In the genomic region with DNA sequence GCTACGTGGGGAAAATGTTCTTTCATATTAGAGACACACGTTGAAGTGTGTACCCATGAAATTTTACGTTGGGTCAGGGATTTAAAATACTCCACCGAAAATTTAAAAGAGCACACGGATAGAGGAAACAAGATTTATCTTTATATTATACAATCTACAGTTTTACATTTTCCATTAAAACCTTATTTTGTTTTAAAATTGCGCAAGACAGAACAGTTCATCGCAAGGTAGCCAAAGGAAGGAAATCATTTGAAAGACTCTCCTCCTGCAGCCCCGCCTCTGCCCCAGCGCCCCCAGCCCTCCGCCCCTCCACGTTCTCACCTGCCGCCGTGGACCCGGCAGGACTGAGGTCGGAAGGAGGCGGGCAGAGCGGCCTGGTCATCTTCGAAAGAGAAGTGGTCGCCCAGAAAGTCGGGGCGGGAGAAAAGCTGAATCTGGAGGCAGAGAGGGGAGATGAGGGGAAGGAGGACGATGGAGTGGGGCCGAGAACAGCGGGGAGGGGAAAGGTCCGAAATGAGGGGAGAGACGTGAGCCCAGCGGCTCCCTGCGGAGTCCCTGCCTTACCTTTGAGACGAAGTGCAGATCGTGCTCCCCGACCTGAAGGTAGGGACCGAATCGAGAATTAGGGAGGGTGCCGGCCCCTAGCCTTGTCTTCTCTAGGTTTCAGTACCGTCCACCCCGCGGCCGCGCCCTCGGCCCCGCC, we compare ENCODE assay signal across 1 cellular context.
TF ChIP-seq lines count a peak whose summit lies in the region.

No MANE protein-coding gene starts in this region.

TF ChIP-seq in K562, 482 proteins besides CTCF, POLR2A, EP300 and RAD21 (continued from another document):
- TF ChIP-seq, protein P1, sequence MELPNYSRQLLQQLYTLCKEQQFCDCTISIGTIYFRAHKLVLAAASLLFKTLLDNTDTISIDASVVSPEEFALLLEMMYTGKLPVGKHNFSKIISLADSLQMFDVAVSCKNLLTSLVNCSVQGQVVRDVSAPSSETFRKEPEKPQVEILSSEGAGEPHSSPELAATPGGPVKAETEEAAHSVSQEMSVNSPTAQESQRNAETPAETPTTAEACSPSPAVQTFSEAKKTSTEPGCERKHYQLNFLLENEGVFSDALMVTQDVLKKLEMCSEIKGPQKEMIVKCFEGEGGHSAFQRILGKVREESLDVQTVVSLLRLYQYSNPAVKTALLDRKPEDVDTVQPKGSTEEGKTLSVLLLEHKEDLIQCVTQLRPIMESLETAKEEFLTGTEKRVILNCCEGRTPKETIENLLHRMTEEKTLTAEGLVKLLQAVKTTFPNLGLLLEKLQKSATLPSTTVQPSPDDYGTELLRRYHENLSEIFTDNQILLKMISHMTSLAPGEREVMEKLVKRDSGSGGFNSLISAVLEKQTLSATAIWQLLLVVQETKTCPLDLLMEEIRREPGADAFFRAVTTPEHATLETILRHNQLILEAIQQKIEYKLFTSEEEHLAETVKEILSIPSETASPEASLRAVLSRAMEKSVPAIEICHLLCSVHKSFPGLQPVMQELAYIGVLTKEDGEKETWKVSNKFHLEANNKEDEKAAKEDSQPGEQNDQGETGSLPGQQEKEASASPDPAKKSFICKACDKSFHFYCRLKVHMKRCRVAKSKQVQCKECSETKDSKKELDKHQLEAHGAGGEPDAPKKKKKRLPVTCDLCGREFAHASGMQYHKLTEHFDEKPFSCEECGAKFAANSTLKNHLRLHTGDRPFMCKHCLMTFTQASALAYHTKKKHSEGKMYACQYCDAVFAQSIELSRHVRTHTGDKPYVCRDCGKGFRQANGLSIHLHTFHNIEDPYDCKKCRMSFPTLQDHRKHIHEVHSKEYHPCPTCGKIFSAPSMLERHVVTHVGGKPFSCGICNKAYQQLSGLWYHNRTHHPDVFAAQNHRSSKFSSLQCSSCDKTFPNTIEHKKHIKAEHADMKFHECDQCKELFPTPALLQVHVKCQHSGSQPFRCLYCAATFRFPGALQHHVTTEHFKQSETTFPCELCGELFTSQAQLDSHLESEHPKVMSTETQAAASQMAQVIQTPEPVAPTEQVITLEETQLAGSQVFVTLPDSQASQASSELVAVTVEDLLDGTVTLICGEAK (IDR thresholded peaks at IDR 0.05): 0 out of 2 replicates have a peak, but pooled peaks have one; percentile 15
- TF ChIP-seq, protein P1 (CRISPR knock-in tag; IDR thresholded peaks at IDR 0.05): no peak
- TF ChIP-seq ZNF583 (CRISPR knock-in tag; IDR thresholded peaks at IDR 0.05) (no peak), ZNF586 (CRISPR knock-in tag; conservative IDR thresholded peaks at IDR 0.05) (no peak), NR2F6 (CRISPR knock-in tag; IDR thresholded peaks at IDR 0.05) (no peak), SNIP1 (IDR thresholded peaks at IDR 0.05; ENCODE audit: low read depth) (no peak), NFRKB (IDR thresholded peaks at IDR 0.05; ENCODE audit: low read depth) (peak; percentile 25; the same call in 1 of the 2 replicates), CHD1 (IDR thresholded peaks at IDR 0.05; ENCODE audit: low read length) (no peak), ZKSCAN1 (IDR thresholded peaks at IDR 0.05; ENCODE audit: low read depth, low read length) (no peak), ZBTB26 (CRISPR knock-in tag; IDR thresholded peaks at IDR 0.05) (peak; percentile 67; the same call in 1 of the 2 replicates), HIVEP1 (CRISPR knock-in tag; IDR thresholded peaks at IDR 0.05) (no peak), SFPQ (IDR thresholded peaks at IDR 0.05; ENCODE audit: low read depth, low read length) (no peak), PURB (CRISPR knock-in tag; IDR thresholded peaks at IDR 0.05; ENCODE audit: low read depth) (no peak), FOXJ2 (tag; IDR thresholded peaks at IDR 0.05) (no peak), MAFF (IDR thresholded peaks at IDR 0.05; ENCODE audit: low read length) (no peak), POLR2B (IDR thresholded peaks at IDR 0.05; ENCODE audit: low read depth, partially characterized antibody) (peak; percentile 21), ZBTB2 (IDR thresholded peaks at IDR 0.05) (0 out of 2 replicates have a peak, but pooled peaks have one; percentile 22), NFE2 (IDR thresholded peaks at IDR 0.05; ENCODE audit: low read depth) (no peak), MYBL2 (IDR thresholded peaks at IDR 0.05; ENCODE audit: low read depth) (no peak), MYBL2 (CRISPR knock-in tag; IDR thresholded peaks at IDR 0.05; ENCODE audit: borderline replicate concordance) (no peak), REST (CRISPR knock-in tag; IDR thresholded peaks at IDR 0.05; ENCODE audit: low read depth) (no peak), MCM7 (IDR thresholded peaks at IDR 0.05) (no peak), ID3 (CRISPR knock-in tag; IDR thresholded peaks at IDR 0.05) (no peak), ID3 (tag; IDR thresholded peaks at IDR 0.05) (no peak), DDX20 (tag; IDR thresholded peaks at IDR 0.05; ENCODE audit: low read depth) (no peak), RBM25 (IDR thresholded peaks at IDR 0.05; ENCODE audit: low read depth, low read length, severe bottlenecking) (no peak), ZNF347 (CRISPR knock-in tag; IDR thresholded peaks at IDR 0.05; ENCODE audit: low read depth) (no peak), IFI16 (CRISPR knock-in tag; IDR thresholded peaks at IDR 0.05) (no peak)
- TF ChIP-seq, protein P2, sequence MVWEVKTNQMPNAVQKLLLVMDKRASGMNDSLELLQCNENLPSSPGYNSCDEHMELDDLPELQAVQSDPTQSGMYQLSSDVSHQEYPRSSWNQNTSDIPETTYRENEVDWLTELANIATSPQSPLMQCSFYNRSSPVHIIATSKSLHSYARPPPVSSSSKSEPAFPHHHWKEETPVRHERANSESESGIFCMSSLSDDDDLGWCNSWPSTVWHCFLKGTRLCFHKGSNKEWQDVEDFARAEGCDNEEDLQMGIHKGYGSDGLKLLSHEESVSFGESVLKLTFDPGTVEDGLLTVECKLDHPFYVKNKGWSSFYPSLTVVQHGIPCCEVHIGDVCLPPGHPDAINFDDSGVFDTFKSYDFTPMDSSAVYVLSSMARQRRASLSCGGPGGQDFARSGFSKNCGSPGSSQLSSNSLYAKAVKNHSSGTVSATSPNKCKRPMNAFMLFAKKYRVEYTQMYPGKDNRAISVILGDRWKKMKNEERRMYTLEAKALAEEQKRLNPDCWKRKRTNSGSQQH (CRISPR knock-in tag; IDR thresholded peaks at IDR 0.05): peak; percentile 84; the same call in 1 of the 2 replicates
- TF ChIP-seq, protein P3, sequence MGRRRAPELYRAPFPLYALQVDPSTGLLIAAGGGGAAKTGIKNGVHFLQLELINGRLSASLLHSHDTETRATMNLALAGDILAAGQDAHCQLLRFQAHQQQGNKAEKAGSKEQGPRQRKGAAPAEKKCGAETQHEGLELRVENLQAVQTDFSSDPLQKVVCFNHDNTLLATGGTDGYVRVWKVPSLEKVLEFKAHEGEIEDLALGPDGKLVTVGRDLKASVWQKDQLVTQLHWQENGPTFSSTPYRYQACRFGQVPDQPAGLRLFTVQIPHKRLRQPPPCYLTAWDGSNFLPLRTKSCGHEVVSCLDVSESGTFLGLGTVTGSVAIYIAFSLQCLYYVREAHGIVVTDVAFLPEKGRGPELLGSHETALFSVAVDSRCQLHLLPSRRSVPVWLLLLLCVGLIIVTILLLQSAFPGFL (CRISPR knock-in tag; IDR thresholded peaks at IDR 0.05): peak; percentile 16; the same call in 1 of the 2 replicates
- TF ChIP-seq, protein P4, sequence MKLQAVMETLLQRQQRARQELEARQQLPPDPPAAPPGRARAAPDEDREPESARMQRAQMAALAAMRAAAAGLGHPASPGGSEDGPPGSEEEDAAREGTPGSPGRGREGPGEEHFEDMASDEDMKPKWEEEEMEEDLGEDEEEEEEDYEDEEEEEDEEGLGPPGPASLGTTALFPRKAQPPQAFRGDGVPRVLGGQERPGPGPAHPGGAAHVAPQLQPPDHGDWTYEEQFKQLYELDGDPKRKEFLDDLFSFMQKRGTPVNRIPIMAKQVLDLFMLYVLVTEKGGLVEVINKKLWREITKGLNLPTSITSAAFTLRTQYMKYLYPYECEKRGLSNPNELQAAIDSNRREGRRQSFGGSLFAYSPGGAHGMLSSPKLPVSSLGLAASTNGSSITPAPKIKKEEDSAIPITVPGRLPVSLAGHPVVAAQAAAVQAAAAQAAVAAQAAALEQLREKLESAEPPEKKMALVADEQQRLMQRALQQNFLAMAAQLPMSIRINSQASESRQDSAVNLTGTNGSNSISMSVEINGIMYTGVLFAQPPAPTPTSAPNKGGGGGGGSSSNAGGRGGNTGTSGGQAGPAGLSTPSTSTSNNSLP (IDR thresholded peaks at IDR 0.05; ENCODE audit: borderline replicate concordance, low read depth, low read length): no peak
TF ChIP-seq in K562: peak in this region for 20.
